ENCODE assay signal across 10 cellular contexts in the genomic region with DNA sequence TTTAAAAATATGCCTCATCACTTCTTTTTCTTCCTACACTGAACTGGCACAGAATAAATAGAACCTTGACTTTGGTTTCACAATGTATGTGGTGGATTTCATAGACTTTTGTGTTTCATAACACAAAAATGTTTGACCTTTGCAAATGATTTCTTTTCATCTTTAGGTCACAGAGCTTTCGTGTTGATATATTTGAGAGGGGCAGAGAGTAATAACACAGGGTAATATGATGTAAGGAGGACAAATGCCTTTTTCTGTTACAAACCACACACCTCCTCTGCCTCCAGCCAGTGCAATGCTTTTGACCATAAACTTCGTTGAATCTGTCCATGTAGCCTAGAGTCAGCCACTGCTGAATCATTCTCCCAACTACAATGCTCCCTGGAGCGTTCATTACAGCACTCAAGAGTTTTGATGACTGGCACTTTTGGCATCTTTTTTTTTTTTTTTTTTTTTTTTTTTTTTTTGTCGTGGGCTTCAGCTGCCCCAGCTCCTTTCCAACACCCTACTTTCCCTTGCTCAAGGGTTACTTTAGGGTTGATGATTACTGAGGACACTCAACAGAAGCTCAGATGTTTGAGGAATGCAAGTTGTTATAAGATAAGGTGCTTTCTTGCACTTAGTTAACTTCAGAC. TPM values are rescaled to one million over a fixed set of nuclear protein-coding genes. Genes with fewer than 3 reads are reported as not detected.
A peak's percentile ranks its signal among the peaks of the same experiment; 100 is the strongest.
DNase-seq lines count a peak whose midpoint lies in the region; ATAC-seq and TF ChIP-seq lines count a peak whose summit lies in the region.
"Had no signal": no experiment of that assay in that cellular context is flagged by ENCODE, and none has a peak within 500 bp of the region (broad histone marks: within the 10 kb centered on the region; RNA-seq: fewer than 3 reads in every experiment).

No MANE protein-coding gene starts in this region.

- intact Hi-C loops in colonic mucosa (cut with DNase I), result no loop called here

- H3K4me3 ChIP-seq in HL-60 (replicated peaks; ENCODE audit: insufficient read depth, low read length) (no peak overlapping the region), SK-N-MC (peak overlapping the region; percentile 67), colonic mucosa (no peak overlapping the region)

- DNase-seq in HL-60 (ENCODE audit: low read depth in 1 of 2, low spot score in 1 of 2), result peak; percentile 88 to 91
- no peak for DNase-seq in SK-N-MC (ENCODE audit: low read depth, low spot score)
- DNase-seq in foreskin melanocyte, result peak; percentile 86
- no peak for DNase-seq in type B pancreatic cell (ENCODE audit: extremely low spot score, unreplicated experiment)
- DNase-seq in colonic mucosa, result no peak
- DNase-seq: NCI-H524 treated with DMSO at 0.1 percent for 48 hours had no signal

- H3K27ac ChIP-seq in HL-60 (replicated peaks), result peak overlapping the region; percentile 89
- peak overlapping the region; percentile 99 for H3K27ac ChIP-seq in SK-N-MC
- no peak overlapping the region for H3K27ac ChIP-seq in colonic mucosa

- H3K4me1 ChIP-seq in colonic mucosa, result no peaks in the 10 kb centered on the region

- TF ChIP-seq CTCF in HL-60 (IDR thresholded peaks at IDR 0.05; ENCODE audit: insufficient read depth, low read length), result no peak
- no peak for TF ChIP-seq CTCF in type B pancreatic cell (conservative IDR thresholded peaks at IDR 0.05)
- TF ChIP-seq CTCF in colonic mucosa (IDR thresholded peaks at IDR 0.05), result no peak

- no peaks in the 10 kb centered on the region for H3K9me3 ChIP-seq in SK-N-MC (ENCODE audit: low read depth, low read length)
- H3K9me3 ChIP-seq in colonic mucosa, result no peaks in the 10 kb centered on the region

- peaks cover 11% of the 10 kb centered on the region for H3K4me1 Mint-ChIP-seq in type B pancreatic cell (ENCODE audit: unreplicated experiment)
- H3K4me1 Mint-ChIP-seq: neural crest cell had no signal

- no peak overlapping the region for H3K4me3 Mint-ChIP-seq in type B pancreatic cell
- H3K4me3 Mint-ChIP-seq: neural crest cell had no signal

- peak overlapping the region; percentile 27 for H3K27ac Mint-ChIP-seq in type B pancreatic cell

- ATAC-seq in GM21528 (IDR thresholded peaks at IDR 0.05; ENCODE audit: low FRiP score, unreplicated experiment) (no peak), GM18870 (IDR thresholded peaks at IDR 0.05; ENCODE audit: unreplicated experiment) (no peak)
- ATAC-seq in activated CD4-positive, CD25-positive, alpha-beta regulatory T cell treated with anti-CD3 and anti-CD28 coated beads, Interleukin-2, amount 50 U/mL, for 24 hours, result no peak

- peaks cover under 1% of the 10 kb centered on the region for H3K27me3 Mint-ChIP-seq in type B pancreatic cell

- no peaks in the 10 kb centered on the region for H3K27me3 ChIP-seq in HL-60 (ENCODE audit: insufficient read depth, poor library complexity, severe bottlenecking)
- no peaks in the 10 kb centered on the region for H3K27me3 ChIP-seq in colonic mucosa

- no peaks in the 10 kb centered on the region for H3K36me3 Mint-ChIP-seq in type B pancreatic cell

- H3K9ac ChIP-seq in SK-N-MC (ENCODE audit: insufficient read length) (peak overlapping the region; percentile 60), colonic mucosa (ENCODE audit: low read depth in 2 of 2, low read length in 2 of 2) (no peak overlapping the region)

- no peaks in the 10 kb centered on the region for H3K9me3 Mint-ChIP-seq in type B pancreatic cell
- H3K9me3 Mint-ChIP-seq: neural crest cell had no signal

- no peaks in the 10 kb centered on the region for H3K36me3 ChIP-seq in SK-N-MC (ENCODE audit: insufficient read depth, low read length)
- H3K36me3 ChIP-seq in colonic mucosa, result no peaks in the 10 kb centered on the region

RNA-seq across cellular contexts. Expression of a gene that starts 11.4 kb away (rescaled TPM):
- total RNA-seq in type B pancreatic cell (ENCODE audit: low replicate concordance), result 49.9 and 61.2 TPM in 2 replicates
- 10 to 100 TPM; 88.4 to 92.3 TPM for total RNA-seq in colonic mucosa

Comparison
In these comparisons a context has a peak if more than half of its experiments do, and no peak if none do; other contexts are left out.
1. DNase-seq: peak in HL-60 (2 of 2) and foreskin melanocyte (single experiment); none in SK-N-MC (single experiment), type B pancreatic cell (single experiment) and colonic mucosa (single experiment).